Comparison of ENCODE assay signal across 11 cellular contexts in genomic region chr2:218386505-218387368, GRCh38. TPM values are rescaled to one million over a fixed set of nuclear protein-coding genes. Genes with fewer than 3 reads are reported as not detected.
DNase-seq lines count a peak whose midpoint lies in the region; ATAC-seq, FAIRE-seq and TF ChIP-seq lines count a peak whose summit lies in the region.
"Had no signal": no experiment of that assay in that cellular context is flagged by ENCODE, and none has a peak within 500 bp of the region (broad histone marks: within the 10 kb centered on the region; RNA-seq: fewer than 3 reads in every experiment).

No MANE protein-coding gene starts in this region.

- H3K4me3 ChIP-seq in SJCRH30 (peak overlapping the region; percentile 48; the same call in 1 of the 2 replicates), kidney (ENCODE audit: low read length in 2 of 2) (peak overlapping the region; percentile 54 to 66), skeletal muscle tissue (ENCODE audit: low read length in 3 of 3) (peak overlapping the region in 2 of 3 donors; percentile 46 to 67)

- H3K9me3 ChIP-seq in SJCRH30 (replicated peaks) (no peaks in the 10 kb centered on the region), kidney (ENCODE audit: control insufficient read depth in 1 of 2, low read length in 2 of 2) (no peaks in the 10 kb centered on the region), skeletal muscle tissue (ENCODE audit: control insufficient read depth in 3 of 3, low read length in 3 of 3) (no peaks in the 10 kb centered on the region)
- H3K9me3 ChIP-seq: sigmoid colon had no signal

- no peak overlapping the region for H3K27ac ChIP-seq in SJCRH30
- peak overlapping the region; percentile 69 to 81 for H3K27ac ChIP-seq in kidney (ENCODE audit: low read depth in 2 of 2, low read length in 2 of 2)
- no peak overlapping the region for H3K27ac ChIP-seq in skeletal muscle tissue (ENCODE audit: low read depth, low read length)

- H3K27me3 ChIP-seq in SJCRH30 (no peaks in the 10 kb centered on the region; the same call in 1 of the 2 replicates), skeletal muscle tissue (ENCODE audit: control insufficient read depth in 3 of 3, insufficient read depth in 3 of 3, low read length in 3 of 3) (peaks cover 0 to 3% (median 0%) of the 10 kb centered on the region in 3 donors)
- H3K27me3 ChIP-seq: sigmoid colon had no signal

- intact Hi-C loops in kidney (cut with DNase I): no loop called here

- H3K36me3 ChIP-seq in SJCRH30 (no peaks in the 10 kb centered on the region), kidney (ENCODE audit: control insufficient read depth in 1 of 2, insufficient read depth in 2 of 2, low read length in 2 of 2) (no peaks in the 10 kb centered on the region), skeletal muscle tissue (ENCODE audit: control insufficient read depth in 3 of 3, insufficient read depth in 3 of 3, low read length in 3 of 3) (no peaks in the 10 kb centered on the region)
- H3K36me3 ChIP-seq: sigmoid colon had no signal

- ATAC-seq in HG03196 (IDR thresholded peaks at IDR 0.05; ENCODE audit: unreplicated experiment): no peak
- no peak for ATAC-seq in HG02852 (IDR thresholded peaks at IDR 0.05; ENCODE audit: unreplicated experiment)

- TF ChIP-seq CTCF in kidney (IDR thresholded peaks at IDR 0.05; ENCODE audit: borderline replicate concordance, extremely low read depth, insufficient read depth): no peak

- H3K4me1 ChIP-seq in SJCRH30: peaks cover 8% of the 10 kb centered on the region; the same call in 1 of the 2 replicates
- peaks cover 7% of the 10 kb centered on the region in 2 donors for H3K4me1 ChIP-seq in kidney (ENCODE audit: control insufficient read depth in 1 of 2, insufficient read depth in 1 of 2, low read depth in 1 of 2, low read length in 2 of 2)
- peaks cover 0 to 9% (median 7%) of the 10 kb centered on the region in 3 donors for H3K4me1 ChIP-seq in skeletal muscle tissue (ENCODE audit: control insufficient read depth in 3 of 3, insufficient read depth in 3 of 3, low read length in 3 of 3)

- peak overlapping the region in 1 of 2 donors; percentile 61 for H3K9ac ChIP-seq in kidney (ENCODE audit: low read length in 2 of 2)
- H3K9ac ChIP-seq in skeletal muscle tissue (ENCODE audit: low read depth in 1 of 3, low read length in 3 of 3): no peak overlapping the region

- DNase-seq in ELF-1 (ENCODE audit: low read depth, low spot score) (peak; percentile 38), SJCRH30 (no peak), kidney (peak; percentile 68), NAMALWA (ENCODE audit: low spot score) (no peak)
- DNase-seq in activated effector memory CD4-positive, alpha-beta T cell treated with Interleukin-2 at 50 U/mL for 16 hours: no peak

- no peak for FAIRE-seq in kidney (lab: Jason Lieb, UNC)

RNA-seq across cellular contexts. Expression of gene SLC11A1, which starts 4.7 kb away (rescaled TPM):
- 0.35 and 0.36 TPM in 2 replicates for total RNA-seq in SJCRH30 (2014; rRNA removed; shearing (Covaris generic))
- total RNA-seq in kidney: 37.6 TPM
- polyA plus RNA-seq in kidney (ENCODE audit: insufficient read depth, low read depth, low replicate concordance): 1.2 TPM
- 1.0 TPM for total RNA-seq in skeletal muscle tissue

RNA-seq across cellular contexts. Expression of gene CTDSP1, which starts 12.9 kb away (rescaled TPM):
- 61.5 and 69.9 TPM in 2 replicates for total RNA-seq in SJCRH30 (2014; rRNA removed; shearing (Covaris generic))
- 196 TPM for total RNA-seq in kidney
- polyA plus RNA-seq in kidney (ENCODE audit: insufficient read depth, low read depth, low replicate concordance): 118 TPM
- total RNA-seq in skeletal muscle tissue: 44.4 TPM

RNA-seq across cellular contexts. Expression of gene CATIP, which starts 30.1 kb away (rescaled TPM):
- not detected in 2 replicates for total RNA-seq in SJCRH30 (2014; rRNA removed; shearing (Covaris generic))
- total RNA-seq in kidney: 6.2 TPM
- 7.6 TPM for polyA plus RNA-seq in kidney (ENCODE audit: insufficient read depth, low read depth, low replicate concordance)
- total RNA-seq in skeletal muscle tissue: not detected
- total RNA-seq: mesenteric fat pad, RPMI7951, sigmoid colon had no signal

RNA-seq across cellular contexts. Expression of gene VIL1, which starts 32.2 kb away (rescaled TPM):
- total RNA-seq in SJCRH30 (2014; rRNA removed; shearing (Covaris generic)): 0.02 and 0.03 TPM in 2 replicates
- total RNA-seq in kidney (9.0 TPM), skeletal muscle tissue (not detected)
- polyA plus RNA-seq in kidney (ENCODE audit: insufficient read depth, low read depth, low replicate concordance): 10.5 TPM
- total RNA-seq: RPMI7951 had no signal

Comparison
In these comparisons a context has a peak if more than half of its experiments do, and no peak if none do; other contexts are left out.
1. DNase-seq: peak in ELF-1 (single experiment) and kidney (single experiment); none in SJCRH30 (0 of 2), activated effector memory CD4-positive, alpha-beta T cell treated with Interleukin-2 at 50 U/mL for 16 hours (single experiment) and NAMALWA (single experiment).
2. H3K27ac ChIP-seq: peak in kidney (2 of 2); none in SJCRH30 (single experiment) and skeletal muscle tissue (single experiment).
3. RNA of gene SLC11A1, which starts 4.7 kb away (total RNA-seq): 37.6 TPM in kidney (single experiment); 1.0 TPM in skeletal muscle tissue (single experiment) and 0.35 to 0.36 TPM in SJCRH30; every median in the first group is over 10 times any median in the second.
4. Peak in every context shown above with its lines, with median percentiles within 50 percentile points of each other: H3K4me3 ChIP-seq.